In genomic region chr7:108102913-108103312, GRCh38 we compare ENCODE assay signal across 2 cellular contexts.
A peak's percentile ranks its signal among the peaks of the same experiment; 100 is the strongest.
TF ChIP-seq lines count a peak whose summit lies in the region.

No MANE protein-coding gene starts in this region.

TF ChIP-seq in IMR-90, 13 proteins besides CTCF, POLR2A, EP300 and RAD21:
- TF ChIP-seq MXI1 (IDR thresholded peaks at IDR 0.05; ENCODE audit: borderline replicate concordance, low read depth, low read length), result no peak
- TF ChIP-seq RCOR1 (IDR thresholded peaks at IDR 0.05; ENCODE audit: insufficient replicate concordance, low read length), result no peak
- no peak for TF ChIP-seq CEBPB (IDR thresholded peaks at IDR 0.05; ENCODE audit: low read depth, low read length)
- TF ChIP-seq SMC3 (IDR thresholded peaks at IDR 0.05; ENCODE audit: low read depth, low read length), result no peak
- no peak for TF ChIP-seq CHD1 (IDR thresholded peaks at IDR 0.05; ENCODE audit: low read depth, low read length)
- TF ChIP-seq MAZ (IDR thresholded peaks at IDR 0.05; ENCODE audit: borderline replicate concordance, low read depth, low read length), result no peak
- TF ChIP-seq NFE2L2 (IDR thresholded peaks at IDR 0.05; ENCODE audit: low read depth, low read length), result no peak
- no peak for TF ChIP-seq BHLHE40 (IDR thresholded peaks at IDR 0.05; ENCODE audit: low read depth, low read length)
- TF ChIP-seq RFX5 (IDR thresholded peaks at IDR 0.05; ENCODE audit: low read depth, low read length), result no peak
- TF ChIP-seq USF2 (IDR thresholded peaks at IDR 0.05; ENCODE audit: low read depth, low read length), result no peak
- TF ChIP-seq FOS (IDR thresholded peaks at IDR 0.05; ENCODE audit: low read depth, low read length), result no peak
- no peak for TF ChIP-seq MAFK (IDR thresholded peaks at IDR 0.05; ENCODE audit: low read depth, low read length)
- no peak for TF ChIP-seq ELK1 (IDR thresholded peaks at IDR 0.05; ENCODE audit: borderline replicate concordance, low read depth, low read length)

TF ChIP-seq in K562, 482 proteins besides CTCF, POLR2A, EP300 and RAD21 (continues in another document):
- TF ChIP-seq NR3C1 (CRISPR knock-in tag; IDR thresholded peaks at IDR 0.05), result no peak
- no peak for TF ChIP-seq MNT (conservative IDR thresholded peaks at IDR 0.05)
- TF ChIP-seq TRIM28 (IDR thresholded peaks at IDR 0.05), result no peak
- TF ChIP-seq HEY1 (CRISPR knock-in tag; IDR thresholded peaks at IDR 0.05; ENCODE audit: borderline replicate concordance), result no peak
- 0 out of 2 replicates have a peak, but pooled peaks have one; percentile 5 for TF ChIP-seq CREM (IDR thresholded peaks at IDR 0.05; ENCODE audit: low read depth)
- TF ChIP-seq BRF2 (IDR thresholded peaks at IDR 0.05; ENCODE audit: borderline replicate concordance, insufficient read depth, insufficient read length), result no peak
- TF ChIP-seq SNAPC5 (CRISPR knock-in tag; IDR thresholded peaks at IDR 0.05), result no peak
- TF ChIP-seq ZNF175 (CRISPR knock-in tag; IDR thresholded peaks at IDR 0.05; ENCODE audit: low read depth), result no peak
- no peak for TF ChIP-seq NR2F6 (CRISPR knock-in tag; IDR thresholded peaks at IDR 0.05)
- TF ChIP-seq TCF15 (CRISPR knock-in tag; IDR thresholded peaks at IDR 0.05), result no peak
- TF ChIP-seq CTBP1 (IDR thresholded peaks at IDR 0.05; ENCODE audit: borderline replicate concordance), result 0 out of 2 replicates have a peak, but pooled peaks have one; percentile 14
- TF ChIP-seq MECOM (CRISPR knock-in tag; IDR thresholded peaks at IDR 0.05), result 0 out of 2 replicates have a peak, but pooled peaks have one; percentile 4
- no peak for TF ChIP-seq C11orf30 (IDR thresholded peaks at IDR 0.05; ENCODE audit: low read depth)
- TF ChIP-seq ZNF444 (CRISPR knock-in tag; IDR thresholded peaks at IDR 0.05), result no peak
- TF ChIP-seq GABPA (tag; conservative IDR thresholded peaks at IDR 0.05; ENCODE audit: low read depth), result no peak
- TF ChIP-seq SREBF1 (IDR thresholded peaks at IDR 0.05; ENCODE audit: borderline replicate concordance, low read depth, low read length), result no peak
- no peak for TF ChIP-seq ARID1B (IDR thresholded peaks at IDR 0.05)
- no peak for TF ChIP-seq ZFPM2 (CRISPR knock-in tag; IDR thresholded peaks at IDR 0.05)
- no peak for TF ChIP-seq CREBBP (IDR thresholded peaks at IDR 0.05; ENCODE audit: low read depth, low read length)
- TF ChIP-seq PTTG1 (tag; IDR thresholded peaks at IDR 0.05; ENCODE audit: low read depth), result no peak
- TF ChIP-seq FOXO4 (CRISPR knock-in tag; IDR thresholded peaks at IDR 0.05), result no peak
- TF ChIP-seq HNRNPK (IDR thresholded peaks at IDR 0.05; ENCODE audit: low read depth, low read length, poor library complexity, severe bottlenecking), result no peak
- TF ChIP-seq ZNF140 (CRISPR knock-in tag; IDR thresholded peaks at IDR 0.05), result no peak
- TF ChIP-seq ARID3A (IDR thresholded peaks at IDR 0.05; ENCODE audit: borderline replicate concordance, low read depth, low read length), result no peak
- TF ChIP-seq HMGXB4 (CRISPR knock-in tag; IDR thresholded peaks at IDR 0.05), result no peak
- TF ChIP-seq NCOA2 (IDR thresholded peaks at IDR 0.05; ENCODE audit: partially characterized antibody in 2 of 2), result no peak
- no peak for TF ChIP-seq FOXK2 (conservative IDR thresholded peaks at IDR 0.05 in 1 of 2, IDR thresholded peaks at IDR 0.05 in 1 of 2; ENCODE audit: low read depth in 2 of 2)
- peak; percentile 48; the same call in 1 of the 2 replicates for TF ChIP-seq GATAD2A (IDR thresholded peaks at IDR 0.05)
- no peak for TF ChIP-seq DACH1 (IDR thresholded peaks at IDR 0.05; ENCODE audit: partially characterized antibody)
- no peak for TF ChIP-seq RNF219 (CRISPR knock-in tag; IDR thresholded peaks at IDR 0.05)
- TF ChIP-seq HOXB6 (CRISPR knock-in tag; IDR thresholded peaks at IDR 0.05; ENCODE audit: borderline replicate concordance), result no peak
- no peak for TF ChIP-seq ZSCAN29 (IDR thresholded peaks at IDR 0.05)
- peak; percentile 47; the same call in 1 of the 2 replicates for TF ChIP-seq ETS1 (conservative IDR thresholded peaks at IDR 0.05; ENCODE audit: control insufficient read depth, low read depth, low read length)
- TF ChIP-seq KHSRP (IDR thresholded peaks at IDR 0.05), result no peak
- TF ChIP-seq ZFP30 (CRISPR knock-in tag; IDR thresholded peaks at IDR 0.05; ENCODE audit: borderline replicate concordance), result no peak
- no peak for TF ChIP-seq CBX2 (IDR thresholded peaks at IDR 0.05; ENCODE audit: insufficient read depth, low read length, poor library complexity, severe bottlenecking)
- 0 out of 2 replicates have a peak, but pooled peaks have one; percentile 13 for TF ChIP-seq CC2D1A (IDR thresholded peaks at IDR 0.05)
- TF ChIP-seq ZNF408 (CRISPR knock-in tag; IDR thresholded peaks at IDR 0.05; ENCODE audit: low read depth), result no peak
- no peak for TF ChIP-seq ZNF12 (CRISPR knock-in tag; IDR thresholded peaks at IDR 0.05)
- peak; percentile 30 for TF ChIP-seq MEIS2 (IDR thresholded peaks at IDR 0.05; ENCODE audit: partially characterized antibody)
- TF ChIP-seq NR2C2 (CRISPR knock-in tag; IDR thresholded peaks at IDR 0.05), result peak; percentile 38; the same call in 1 of the 2 replicates
- no peak for TF ChIP-seq NR2C2 (tag; IDR thresholded peaks at IDR 0.05)
- no peak for TF ChIP-seq KDM5B (IDR thresholded peaks at IDR 0.05; ENCODE audit: insufficient replicate concordance, low read depth, low read length)
- TF ChIP-seq CCAR2 (IDR thresholded peaks at IDR 0.05; ENCODE audit: low read depth, low read length), result no peak
- no peak for TF ChIP-seq CTCFL (IDR thresholded peaks at IDR 0.05; ENCODE audit: borderline replicate concordance, insufficient read depth, low read depth, low read length, poor library complexity, severe bottlenecking)
- no peak for TF ChIP-seq SMARCA5 (IDR thresholded peaks at IDR 0.05)
- no peak for TF ChIP-seq MCM5 (IDR thresholded peaks at IDR 0.05; ENCODE audit: low read depth)
- TF ChIP-seq SUPT5H (IDR thresholded peaks at IDR 0.05), result no peak
- no peak for TF ChIP-seq FIP1L1 (IDR thresholded peaks at IDR 0.05; ENCODE audit: low read depth, low read length, poor library complexity, severe bottlenecking)
